ENCODE assay signal across 1 cellular context in the genomic region with DNA sequence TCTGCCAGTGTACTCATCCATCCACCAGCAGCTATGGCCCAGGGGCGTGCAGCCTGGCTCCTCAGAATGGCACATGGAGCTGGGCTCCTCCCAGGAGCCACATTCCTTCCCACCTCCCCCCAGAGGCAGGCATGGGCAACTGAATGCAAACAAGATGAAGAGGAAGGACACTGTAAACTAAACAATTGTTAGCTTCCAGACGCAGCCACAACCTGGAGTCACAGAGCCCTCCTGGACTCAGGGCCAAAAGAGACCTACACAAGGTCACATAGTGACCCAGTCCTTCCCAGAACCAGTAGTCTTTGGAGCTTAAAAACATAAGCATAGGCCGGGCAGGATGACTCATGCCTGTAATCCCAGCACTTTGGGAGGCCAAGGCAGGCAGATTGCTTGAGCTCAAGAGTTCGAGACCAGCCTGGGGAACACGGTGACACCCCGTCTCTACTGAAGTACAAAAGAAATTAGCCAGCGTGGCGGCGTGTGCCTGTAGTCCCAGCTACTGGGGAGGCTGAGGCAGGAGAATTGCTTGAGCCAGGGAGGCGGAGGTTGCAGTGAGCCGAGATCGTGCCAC.
TF ChIP-seq lines count a peak whose summit lies in the region.

No MANE protein-coding gene starts in this region.

TF ChIP-seq in K562, 482 proteins besides CTCF, POLR2A, EP300 and RAD21 (continued from another document and continues in another):
- TF ChIP-seq, protein P1, sequence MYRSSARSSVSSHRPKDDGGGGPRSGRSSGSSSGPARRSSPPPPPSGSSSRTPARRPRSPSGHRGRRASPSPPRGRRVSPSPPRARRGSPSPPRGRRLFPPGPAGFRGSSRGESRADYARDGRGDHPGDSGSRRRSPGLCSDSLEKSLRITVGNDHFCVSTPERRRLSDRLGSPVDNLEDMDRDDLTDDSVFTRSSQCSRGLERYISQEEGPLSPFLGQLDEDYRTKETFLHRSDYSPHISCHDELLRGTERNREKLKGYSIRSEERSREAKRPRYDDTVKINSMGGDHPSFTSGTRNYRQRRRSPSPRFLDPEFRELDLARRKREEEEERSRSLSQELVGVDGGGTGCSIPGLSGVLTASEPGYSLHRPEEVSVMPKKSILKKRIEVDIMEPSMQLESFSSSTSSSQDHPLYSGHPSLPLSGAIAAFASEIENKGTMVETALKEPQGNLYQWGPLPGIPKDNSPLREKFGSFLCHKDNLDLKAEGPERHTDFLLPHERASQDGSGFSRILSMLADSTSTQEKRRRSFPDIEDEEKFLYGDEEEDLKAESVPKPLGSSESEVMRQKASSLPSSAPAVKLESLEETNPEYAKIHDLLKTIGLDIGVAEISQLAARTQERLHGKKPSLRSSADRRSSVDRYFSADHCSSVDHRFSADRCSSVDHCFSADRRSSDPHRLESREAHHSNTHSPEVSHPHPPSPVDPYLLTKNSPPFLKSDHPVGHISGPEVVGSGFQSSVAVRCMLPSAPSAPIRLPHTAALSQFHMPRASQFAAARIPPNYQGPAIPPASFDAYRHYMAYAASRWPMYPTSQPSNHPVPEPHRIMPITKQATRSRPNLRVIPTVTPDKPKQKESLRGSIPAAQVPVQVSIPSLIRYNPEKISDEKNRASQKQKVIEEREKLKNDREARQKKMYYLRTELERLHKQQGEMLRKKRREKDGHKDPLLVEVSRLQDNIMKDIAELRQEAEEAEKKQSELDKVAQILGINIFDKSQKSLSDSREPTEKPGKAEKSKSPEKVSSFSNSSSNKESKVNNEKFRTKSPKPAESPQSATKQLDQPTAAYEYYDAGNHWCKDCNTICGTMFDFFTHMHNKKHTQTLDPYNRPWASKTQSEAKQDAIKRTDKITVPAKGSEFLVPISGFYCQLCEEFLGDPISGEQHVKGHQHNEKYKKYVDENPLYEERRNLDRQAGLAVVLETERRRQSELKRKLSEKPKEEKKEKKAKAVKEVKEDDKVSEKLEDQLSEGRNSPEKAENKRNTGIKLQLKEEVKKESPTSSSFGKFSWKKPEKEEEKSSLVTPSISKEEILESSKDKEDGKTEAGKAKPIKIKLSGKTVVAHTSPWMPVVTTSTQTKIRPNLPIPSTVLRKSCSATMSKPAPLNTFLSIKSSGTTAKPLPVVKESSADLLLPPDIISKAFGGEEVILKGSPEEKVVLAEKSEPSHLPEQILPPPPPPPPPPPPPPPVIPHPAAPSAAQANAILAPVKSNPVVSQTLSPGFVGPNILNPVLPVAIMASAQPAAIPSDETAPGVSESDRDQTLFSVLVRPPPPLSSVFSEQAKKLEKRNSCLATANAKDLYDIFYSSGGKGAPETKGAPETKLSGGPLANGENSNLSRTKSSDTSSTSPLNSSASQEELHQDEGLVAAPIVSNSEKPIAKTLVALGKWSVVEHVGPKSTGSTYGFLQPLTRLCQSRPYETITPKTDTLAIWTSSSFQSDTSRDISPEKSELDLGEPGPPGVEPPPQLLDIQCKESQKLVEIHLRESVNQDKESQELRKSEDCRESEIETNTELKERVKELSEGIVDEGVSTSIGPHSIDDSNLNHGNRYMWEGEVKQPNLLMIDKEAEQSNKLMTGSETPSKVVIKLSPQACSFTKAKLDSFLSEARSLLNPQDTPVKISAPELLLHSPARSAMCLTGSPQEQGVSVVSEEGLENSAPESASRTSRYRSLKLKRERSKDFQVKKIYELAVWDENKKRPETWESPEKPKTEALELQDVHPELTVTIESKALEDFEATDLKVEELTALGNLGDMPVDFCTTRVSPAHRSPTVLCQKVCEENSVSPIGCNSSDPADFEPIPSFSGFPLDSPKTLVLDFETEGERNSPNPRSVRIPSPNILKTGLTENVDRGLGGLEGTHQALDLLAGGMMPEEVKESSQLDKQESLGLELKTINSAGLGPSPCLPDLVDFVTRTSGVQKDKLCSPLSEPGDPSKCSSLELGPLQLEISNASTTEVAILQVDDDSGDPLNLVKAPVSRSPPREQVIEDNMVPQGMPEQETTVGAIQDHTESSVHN (IDR thresholded peaks at IDR 0.05; ENCODE audit: borderline replicate concordance in 1 of 2, low read depth in 1 of 2): no peak
- TF ChIP-seq HMG20A (CRISPR knock-in tag; conservative IDR thresholded peaks at IDR 0.05) (no peak), KLF1 (tag; IDR thresholded peaks at IDR 0.05) (peak; percentile 79; the same call in 1 of the 2 replicates), PRMT5 (CRISPR knock-in tag; IDR thresholded peaks at IDR 0.05) (no peak), SUPT5H (IDR thresholded peaks at IDR 0.05) (no peak), TFAM (CRISPR knock-in tag; conservative IDR thresholded peaks at IDR 0.05) (no peak), MEF2D (tag; conservative IDR thresholded peaks at IDR 0.05; ENCODE audit: low read depth) (no peak), STAT5A (IDR thresholded peaks at IDR 0.05; ENCODE audit: borderline replicate concordance, low read length) (no peak), FOSL1 (tag; conservative IDR thresholded peaks at IDR 0.05) (peak; percentile 70), HMGN3 (IDR thresholded peaks at IDR 0.05; ENCODE audit: borderline replicate concordance, extremely low read depth, insufficient read length, low read depth, low read length) (no peak), ASH1L (IDR thresholded peaks at IDR 0.05; ENCODE audit: borderline replicate concordance, low read depth, partially characterized antibody) (no peak), POLR2AphosphoS5 (IDR thresholded peaks at IDR 0.05; ENCODE audit: control insufficient read depth, insufficient read depth, low read depth, low read length) (no peak), NBN (IDR thresholded peaks at IDR 0.05; ENCODE audit: low read depth) (no peak), SNRNP70 (optimal IDR thresholded peaks at IDR 0.05; ENCODE audit: low read depth, low read length) (no peak), NCOA1 (IDR thresholded peaks at IDR 0.05; ENCODE audit: low read depth) (no peak), MAFG (tag; conservative IDR thresholded peaks at IDR 0.05) (no peak), CCAR2 (IDR thresholded peaks at IDR 0.05; ENCODE audit: low read depth, low read length) (no peak), FOS (IDR thresholded peaks at IDR 0.05; ENCODE audit: extremely low read depth, insufficient read length) (no peak), ZNF239 (CRISPR knock-in tag; IDR thresholded peaks at IDR 0.05) (no peak), PTBP1 (IDR thresholded peaks at IDR 0.05; ENCODE audit: low read depth, low read length) (no peak), MTF1 (CRISPR knock-in tag; IDR thresholded peaks at IDR 0.05; ENCODE audit: borderline replicate concordance) (no peak)
- TF ChIP-seq, protein P2, sequence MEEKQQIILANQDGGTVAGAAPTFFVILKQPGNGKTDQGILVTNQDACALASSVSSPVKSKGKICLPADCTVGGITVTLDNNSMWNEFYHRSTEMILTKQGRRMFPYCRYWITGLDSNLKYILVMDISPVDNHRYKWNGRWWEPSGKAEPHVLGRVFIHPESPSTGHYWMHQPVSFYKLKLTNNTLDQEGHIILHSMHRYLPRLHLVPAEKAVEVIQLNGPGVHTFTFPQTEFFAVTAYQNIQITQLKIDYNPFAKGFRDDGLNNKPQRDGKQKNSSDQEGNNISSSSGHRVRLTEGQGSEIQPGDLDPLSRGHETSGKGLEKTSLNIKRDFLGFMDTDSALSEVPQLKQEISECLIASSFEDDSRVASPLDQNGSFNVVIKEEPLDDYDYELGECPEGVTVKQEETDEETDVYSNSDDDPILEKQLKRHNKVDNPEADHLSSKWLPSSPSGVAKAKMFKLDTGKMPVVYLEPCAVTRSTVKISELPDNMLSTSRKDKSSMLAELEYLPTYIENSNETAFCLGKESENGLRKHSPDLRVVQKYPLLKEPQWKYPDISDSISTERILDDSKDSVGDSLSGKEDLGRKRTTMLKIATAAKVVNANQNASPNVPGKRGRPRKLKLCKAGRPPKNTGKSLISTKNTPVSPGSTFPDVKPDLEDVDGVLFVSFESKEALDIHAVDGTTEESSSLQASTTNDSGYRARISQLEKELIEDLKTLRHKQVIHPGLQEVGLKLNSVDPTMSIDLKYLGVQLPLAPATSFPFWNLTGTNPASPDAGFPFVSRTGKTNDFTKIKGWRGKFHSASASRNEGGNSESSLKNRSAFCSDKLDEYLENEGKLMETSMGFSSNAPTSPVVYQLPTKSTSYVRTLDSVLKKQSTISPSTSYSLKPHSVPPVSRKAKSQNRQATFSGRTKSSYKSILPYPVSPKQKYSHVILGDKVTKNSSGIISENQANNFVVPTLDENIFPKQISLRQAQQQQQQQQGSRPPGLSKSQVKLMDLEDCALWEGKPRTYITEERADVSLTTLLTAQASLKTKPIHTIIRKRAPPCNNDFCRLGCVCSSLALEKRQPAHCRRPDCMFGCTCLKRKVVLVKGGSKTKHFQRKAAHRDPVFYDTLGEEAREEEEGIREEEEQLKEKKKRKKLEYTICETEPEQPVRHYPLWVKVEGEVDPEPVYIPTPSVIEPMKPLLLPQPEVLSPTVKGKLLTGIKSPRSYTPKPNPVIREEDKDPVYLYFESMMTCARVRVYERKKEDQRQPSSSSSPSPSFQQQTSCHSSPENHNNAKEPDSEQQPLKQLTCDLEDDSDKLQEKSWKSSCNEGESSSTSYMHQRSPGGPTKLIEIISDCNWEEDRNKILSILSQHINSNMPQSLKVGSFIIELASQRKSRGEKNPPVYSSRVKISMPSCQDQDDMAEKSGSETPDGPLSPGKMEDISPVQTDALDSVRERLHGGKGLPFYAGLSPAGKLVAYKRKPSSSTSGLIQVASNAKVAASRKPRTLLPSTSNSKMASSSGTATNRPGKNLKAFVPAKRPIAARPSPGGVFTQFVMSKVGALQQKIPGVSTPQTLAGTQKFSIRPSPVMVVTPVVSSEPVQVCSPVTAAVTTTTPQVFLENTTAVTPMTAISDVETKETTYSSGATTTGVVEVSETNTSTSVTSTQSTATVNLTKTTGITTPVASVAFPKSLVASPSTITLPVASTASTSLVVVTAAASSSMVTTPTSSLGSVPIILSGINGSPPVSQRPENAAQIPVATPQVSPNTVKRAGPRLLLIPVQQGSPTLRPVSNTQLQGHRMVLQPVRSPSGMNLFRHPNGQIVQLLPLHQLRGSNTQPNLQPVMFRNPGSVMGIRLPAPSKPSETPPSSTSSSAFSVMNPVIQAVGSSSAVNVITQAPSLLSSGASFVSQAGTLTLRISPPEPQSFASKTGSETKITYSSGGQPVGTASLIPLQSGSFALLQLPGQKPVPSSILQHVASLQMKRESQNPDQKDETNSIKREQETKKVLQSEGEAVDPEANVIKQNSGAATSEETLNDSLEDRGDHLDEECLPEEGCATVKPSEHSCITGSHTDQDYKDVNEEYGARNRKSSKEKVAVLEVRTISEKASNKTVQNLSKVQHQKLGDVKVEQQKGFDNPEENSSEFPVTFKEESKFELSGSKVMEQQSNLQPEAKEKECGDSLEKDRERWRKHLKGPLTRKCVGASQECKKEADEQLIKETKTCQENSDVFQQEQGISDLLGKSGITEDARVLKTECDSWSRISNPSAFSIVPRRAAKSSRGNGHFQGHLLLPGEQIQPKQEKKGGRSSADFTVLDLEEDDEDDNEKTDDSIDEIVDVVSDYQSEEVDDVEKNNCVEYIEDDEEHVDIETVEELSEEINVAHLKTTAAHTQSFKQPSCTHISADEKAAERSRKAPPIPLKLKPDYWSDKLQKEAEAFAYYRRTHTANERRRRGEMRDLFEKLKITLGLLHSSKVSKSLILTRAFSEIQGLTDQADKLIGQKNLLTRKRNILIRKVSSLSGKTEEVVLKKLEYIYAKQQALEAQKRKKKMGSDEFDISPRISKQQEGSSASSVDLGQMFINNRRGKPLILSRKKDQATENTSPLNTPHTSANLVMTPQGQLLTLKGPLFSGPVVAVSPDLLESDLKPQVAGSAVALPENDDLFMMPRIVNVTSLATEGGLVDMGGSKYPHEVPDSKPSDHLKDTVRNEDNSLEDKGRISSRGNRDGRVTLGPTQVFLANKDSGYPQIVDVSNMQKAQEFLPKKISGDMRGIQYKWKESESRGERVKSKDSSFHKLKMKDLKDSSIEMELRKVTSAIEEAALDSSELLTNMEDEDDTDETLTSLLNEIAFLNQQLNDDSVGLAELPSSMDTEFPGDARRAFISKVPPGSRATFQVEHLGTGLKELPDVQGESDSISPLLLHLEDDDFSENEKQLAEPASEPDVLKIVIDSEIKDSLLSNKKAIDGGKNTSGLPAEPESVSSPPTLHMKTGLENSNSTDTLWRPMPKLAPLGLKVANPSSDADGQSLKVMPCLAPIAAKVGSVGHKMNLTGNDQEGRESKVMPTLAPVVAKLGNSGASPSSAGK (IDR thresholded peaks at IDR 0.05): no peak
- TF ChIP-seq, protein P3, sequence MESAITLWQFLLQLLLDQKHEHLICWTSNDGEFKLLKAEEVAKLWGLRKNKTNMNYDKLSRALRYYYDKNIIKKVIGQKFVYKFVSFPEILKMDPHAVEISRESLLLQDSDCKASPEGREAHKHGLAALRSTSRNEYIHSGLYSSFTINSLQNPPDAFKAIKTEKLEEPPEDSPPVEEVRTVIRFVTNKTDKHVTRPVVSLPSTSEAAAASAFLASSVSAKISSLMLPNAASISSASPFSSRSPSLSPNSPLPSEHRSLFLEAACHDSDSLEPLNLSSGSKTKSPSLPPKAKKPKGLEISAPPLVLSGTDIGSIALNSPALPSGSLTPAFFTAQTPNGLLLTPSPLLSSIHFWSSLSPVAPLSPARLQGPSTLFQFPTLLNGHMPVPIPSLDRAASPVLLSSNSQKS (CRISPR knock-in tag; IDR thresholded peaks at IDR 0.05): no peak
- TF ChIP-seq, protein P4, sequence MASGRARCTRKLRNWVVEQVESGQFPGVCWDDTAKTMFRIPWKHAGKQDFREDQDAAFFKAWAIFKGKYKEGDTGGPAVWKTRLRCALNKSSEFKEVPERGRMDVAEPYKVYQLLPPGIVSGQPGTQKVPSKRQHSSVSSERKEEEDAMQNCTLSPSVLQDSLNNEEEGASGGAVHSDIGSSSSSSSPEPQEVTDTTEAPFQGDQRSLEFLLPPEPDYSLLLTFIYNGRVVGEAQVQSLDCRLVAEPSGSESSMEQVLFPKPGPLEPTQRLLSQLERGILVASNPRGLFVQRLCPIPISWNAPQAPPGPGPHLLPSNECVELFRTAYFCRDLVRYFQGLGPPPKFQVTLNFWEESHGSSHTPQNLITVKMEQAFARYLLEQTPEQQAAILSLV (tag; IDR thresholded peaks at IDR 0.05): no peak
- TF ChIP-seq, protein P5, sequence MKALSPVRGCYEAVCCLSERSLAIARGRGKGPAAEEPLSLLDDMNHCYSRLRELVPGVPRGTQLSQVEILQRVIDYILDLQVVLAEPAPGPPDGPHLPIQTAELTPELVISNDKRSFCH (CRISPR knock-in tag; IDR thresholded peaks at IDR 0.05): no peak
- TF ChIP-seq, protein P5 (tag; IDR thresholded peaks at IDR 0.05): peak; percentile 75
- TF ChIP-seq, protein P6, sequence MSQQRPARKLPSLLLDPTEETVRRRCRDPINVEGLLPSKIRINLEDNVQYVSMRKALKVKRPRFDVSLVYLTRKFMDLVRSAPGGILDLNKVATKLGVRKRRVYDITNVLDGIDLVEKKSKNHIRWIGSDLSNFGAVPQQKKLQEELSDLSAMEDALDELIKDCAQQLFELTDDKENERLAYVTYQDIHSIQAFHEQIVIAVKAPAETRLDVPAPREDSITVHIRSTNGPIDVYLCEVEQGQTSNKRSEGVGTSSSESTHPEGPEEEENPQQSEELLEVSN (IDR thresholded peaks at IDR 0.05; ENCODE audit: borderline replicate concordance in 1 of 2, extremely low read depth in 1 of 2, insufficient read depth in 1 of 2, insufficient read length in 1 of 2, low read depth in 1 of 2, low read length in 1 of 2, poor library complexity in 1 of 2, severe bottlenecking in 1 of 2): peak in 1 of 2 experiments; percentile 52
